ENCODE assay signal across 8 cellular contexts in the genomic region with DNA sequence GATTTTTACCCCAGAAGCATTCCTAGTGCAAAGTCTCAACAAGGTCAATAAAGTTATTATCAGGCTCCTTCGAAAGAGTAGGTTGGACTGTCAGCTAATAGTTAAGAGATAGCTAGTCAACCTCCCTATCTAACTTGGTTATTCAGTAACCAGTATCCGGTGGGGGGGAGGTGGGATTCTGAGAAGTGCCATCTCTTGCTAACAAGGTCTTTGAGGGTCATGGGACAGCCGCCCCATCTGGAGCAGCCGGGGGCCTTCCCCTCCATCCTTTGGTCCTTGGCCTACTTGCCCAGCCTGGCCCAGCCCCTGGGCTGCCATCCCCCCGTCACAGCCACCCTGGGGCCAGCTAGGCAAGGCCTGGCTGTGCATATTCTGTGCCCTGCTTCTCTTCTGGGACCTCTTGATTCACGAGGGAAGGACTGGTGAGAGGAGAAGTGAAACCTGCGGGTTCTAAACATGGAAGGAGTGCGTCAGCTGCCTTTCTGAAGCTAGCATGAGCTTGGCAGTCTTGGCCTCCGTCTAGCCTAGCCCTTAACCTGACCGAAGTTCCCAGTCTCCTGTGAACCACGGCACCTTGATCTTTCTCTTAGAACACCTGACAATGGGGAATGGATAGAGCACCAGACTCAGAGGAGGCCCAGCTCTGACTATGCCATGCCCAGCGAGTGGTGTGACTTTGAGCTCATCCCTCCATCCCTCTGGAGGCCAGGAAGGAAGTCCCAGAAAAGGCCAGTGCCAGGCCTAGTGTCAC. TPM values are rescaled to one million over a fixed set of nuclear protein-coding genes. Genes with fewer than 3 reads are reported as not detected.
DNase-seq lines count a peak whose midpoint lies in the region; ATAC-seq lines count a peak whose summit lies in the region.

No MANE protein-coding gene starts in this region.

- peaks cover 33% of the 10 kb centered on the region for H3K27me3 Mint-ChIP-seq in activated T-cell treated with anti-CD3 and anti-CD28 coated beads, Interleukin-2, amount 50 U/mL, for 4 hours (ENCODE audit: low read depth)

- no peaks in the 10 kb centered on the region for H3K9me3 Mint-ChIP-seq in activated T-cell treated with anti-CD3 and anti-CD28 coated beads, Interleukin-2, amount 50 U/mL, for 4 hours

- ATAC-seq in GM18873 (IDR thresholded peaks at IDR 0.05; ENCODE audit: low FRiP score, unreplicated experiment): peak; percentile 82
- ATAC-seq in HG02885 (IDR thresholded peaks at IDR 0.05; ENCODE audit: poor library complexity, unreplicated experiment): peak; percentile 87
- no peak for ATAC-seq in activated T-cell treated with anti-CD3 and anti-CD28 coated beads, Interleukin-2, amount 50 U/mL, for 4 hours

- no peak overlapping the region for H3K4me3 Mint-ChIP-seq in activated T-cell treated with anti-CD3 and anti-CD28 coated beads, Interleukin-2, amount 50 U/mL, for 4 hours

- peaks cover 3% of the 10 kb centered on the region for H3K4me1 Mint-ChIP-seq in activated T-cell treated with anti-CD3 and anti-CD28 coated beads, Interleukin-2, amount 50 U/mL, for 4 hours (ENCODE audit: low read depth)

- DNase-seq in SIG-M5 (lab: John Stamatoyannopoulos, UW): peak; percentile 73
- DNase-seq in pons (ENCODE audit: low spot score): peak; percentile 79
- no peak for DNase-seq in NCI-H1930 (lab: John Stamatoyannopoulos, UW)
- no peak for DNase-seq in SW 1271 (lab: John Stamatoyannopoulos, UW)
- DNase-seq in NCI-H524 (lab: John Stamatoyannopoulos, UW): no peak
- DNase-seq in activated T-cell treated with anti-CD3 and anti-CD28 coated beads, Interleukin-2, amount 50 U/mL, for 4 hours: no peak

- no peaks in the 10 kb centered on the region for H3K36me3 Mint-ChIP-seq in activated T-cell treated with anti-CD3 and anti-CD28 coated beads, Interleukin-2, amount 50 U/mL, for 4 hours (ENCODE audit: insufficient read depth)

RNA-seq across cellular contexts. Expression of a gene that starts 9.3 kb away (rescaled TPM):
- under 1 TPM; 0.13 to 0.21 (median 0.14) TPM for total RNA-seq in activated T-cell treated with anti-CD3 and anti-CD28 coated beads, Interleukin-2, amount 50 U/mL, for 4 hours

RNA-seq across cellular contexts. Expression of a gene that starts 39.0 kb away (rescaled TPM):
- 10 to 100 TPM; 10.6 to 13.1 (median 12.3) TPM for total RNA-seq in activated T-cell treated with anti-CD3 and anti-CD28 coated beads, Interleukin-2, amount 50 U/mL, for 4 hours

Comparison
In these comparisons a context has a peak if more than half of its experiments do, and no peak if none do; other contexts are left out.
1. ATAC-seq: peak in GM18873 (single experiment) and HG02885 (single experiment); none in activated T-cell treated with anti-CD3 and anti-CD28 coated beads, Interleukin-2, amount 50 U/mL, for 4 hours (0 of 2).
2. DNase-seq: peak in SIG-M5 (single experiment) and pons (single experiment); none in NCI-H1930 (0 of 2), SW 1271 (0 of 2), NCI-H524 (0 of 2) and activated T-cell treated with anti-CD3 and anti-CD28 coated beads, Interleukin-2, amount 50 U/mL, for 4 hours (single experiment).